In the genomic region with DNA sequence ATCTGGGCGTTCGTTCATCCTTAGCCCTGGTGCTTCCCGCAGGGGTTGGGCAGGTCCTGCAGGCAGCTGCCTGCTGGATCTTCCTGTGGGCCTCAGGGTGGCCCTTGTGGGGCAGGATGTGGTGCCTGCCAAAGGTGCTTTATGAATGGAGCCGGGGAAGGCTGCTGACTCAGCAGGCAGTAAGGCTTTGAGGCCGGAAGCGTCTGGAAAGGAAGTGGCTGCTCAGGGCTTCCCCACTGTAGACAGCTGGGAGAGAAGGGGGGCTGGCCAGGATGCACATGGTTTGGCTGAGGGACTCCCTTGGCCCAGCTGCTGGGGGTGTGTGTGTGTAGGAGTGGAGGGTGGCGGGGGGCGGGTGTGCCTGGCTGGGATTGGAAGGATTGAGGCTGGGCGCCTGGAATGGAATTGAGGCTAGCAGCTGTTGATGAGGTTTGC, we compare ENCODE assay signal across 8 cellular contexts. TPM values are rescaled to one million over a fixed set of nuclear protein-coding genes. Genes with fewer than 3 reads are reported as not detected.
DNase-seq lines count a peak whose midpoint lies in the region; ATAC-seq and TF ChIP-seq lines count a peak whose summit lies in the region.

No MANE protein-coding gene starts in this region.

- no peak for TF ChIP-seq CTCF in omental fat pad (IDR thresholded peaks at IDR 0.05)

- peak overlapping the region in 1 of 5 donors; percentile 50 for H3K9ac ChIP-seq in subcutaneous abdominal adipose tissue (ENCODE audit: low read length in 5 of 5)

- H3K27me3 ChIP-seq in subcutaneous abdominal adipose tissue (ENCODE audit: control insufficient read depth in 5 of 5, insufficient read depth in 4 of 5, low read length in 5 of 5): no peaks in the 10 kb centered on the region

- H3K9me3 ChIP-seq in subcutaneous abdominal adipose tissue (ENCODE audit: control insufficient read depth in 5 of 5, low read length in 5 of 5): no peaks in the 10 kb centered on the region

- peak overlapping the region; percentile 41 for H3K27ac ChIP-seq in subcutaneous abdominal adipose tissue (ENCODE audit: low read depth, low read length)

- DNase-seq in NCI-H345 (lab: John Stamatoyannopoulos, UW): peak; percentile 12
- DNase-seq in NCI-H345 treated with DMSO at 0.1 percent for 48 hours (lab: John Stamatoyannopoulos, UW; ENCODE audit: unreplicated experiment): no peak
- peak; percentile 76 to 88 for DNase-seq in SHP77 (lab: John Stamatoyannopoulos, UW)
- peak; percentile 76 for DNase-seq in activated effector memory CD4-positive, alpha-beta T cell treated with Interleukin-2 at 50 U/mL for 16 hours
- DNase-seq in foreskin melanocyte: peak; percentile 81
- peak; percentile 38 for DNase-seq in omental fat pad (ENCODE audit: low spot score)

- peak overlapping the region in 1 of 5 donors; percentile 11 for H3K4me3 ChIP-seq in subcutaneous abdominal adipose tissue (ENCODE audit: low read depth in 1 of 5, low read length in 5 of 5)

- H3K36me3 ChIP-seq in subcutaneous abdominal adipose tissue (ENCODE audit: control insufficient read depth in 5 of 5, insufficient read depth in 5 of 5, low read length in 5 of 5): peaks cover 0 to 23% (median 2%) of the 10 kb centered on the region in 5 donors

- peaks cover 18 to 46% (median 43%) of the 10 kb centered on the region in 5 donors for H3K4me1 ChIP-seq in subcutaneous abdominal adipose tissue (ENCODE audit: control insufficient read depth in 5 of 5, insufficient read depth in 5 of 5, low read length in 5 of 5)

- ATAC-seq in HG03432 (IDR thresholded peaks at IDR 0.05; ENCODE audit: unreplicated experiment): peak; percentile 83
- peak; percentile 65 for ATAC-seq in omental fat pad (ENCODE audit: low FRiP score)

RNA-seq across cellular contexts. Expression of a gene that starts 12.9 kb away (rescaled TPM):
- 100 to 1,000 TPM in 1 of 4 donors, 10 to 100 TPM in 3; 23.2 to 103 (median 39.3) TPM for total RNA-seq in omental fat pad

RNA-seq across cellular contexts. Expression of a gene that starts 56.1 kb away (rescaled TPM):
- 1 to 10 TPM in 3 of 4 donors, under 1 TPM in 1; 0.95 to 3.7 (median 3.1) TPM for total RNA-seq in omental fat pad
